ENCODE assay signal across 8 cellular contexts in genomic region chr12:124567035-124567672, GRCh38. TPM values are rescaled to one million over a fixed set of nuclear protein-coding genes. Genes with fewer than 3 reads are reported as not detected.
DNase-seq lines count a peak whose midpoint lies in the region; ATAC-seq lines count a peak whose summit lies in the region.

Gene NCOR2, minus strand, starts transcription at chr12:124567612. Its CDS starts 72,361 bp downstream, at chr12:124495251.

- H3K36me3 Mint-ChIP-seq in activated naive CD4-positive, alpha-beta T cell treated with anti-CD3 and anti-CD28 coated beads, Interleukin-2, amount 10 ng/mL, durations not matched to agents 7 days and 5 days, result no peaks in the 10 kb centered on the region

- ATAC-seq in GM18861 (IDR thresholded peaks at IDR 0.05; ENCODE audit: unreplicated experiment), result peak; percentile 25
- peak; percentile 32 for ATAC-seq in HG02840 (IDR thresholded peaks at IDR 0.05; ENCODE audit: low FRiP score, unreplicated experiment)

- peaks cover 30% of the 10 kb centered on the region for H3K4me1 Mint-ChIP-seq in activated naive CD4-positive, alpha-beta T cell treated with anti-CD3 and anti-CD28 coated beads, Interleukin-2, amount 10 ng/mL, durations not matched to agents 7 days and 5 days

- peak within 1 kb of the TSS; percentile 87 for H3K27ac Mint-ChIP-seq in activated naive CD4-positive, alpha-beta T cell treated with anti-CD3 and anti-CD28 coated beads, Interleukin-2, amount 10 ng/mL, durations not matched to agents 7 days and 5 days

- peak within 1 kb of the TSS; percentile 89 for H3K4me3 Mint-ChIP-seq in activated naive CD4-positive, alpha-beta T cell treated with anti-CD3 and anti-CD28 coated beads, Interleukin-2, amount 10 ng/mL, durations not matched to agents 7 days and 5 days

- CTCF ChIA-PET in activated naive CD4-positive, alpha-beta T cell treated with anti-CD3 and anti-CD28 coated beads, Interleukin-2, amount 10 ng/mL, durations not matched to agents 7 days and 5 days (lab: Charles Lee), result interaction anchor here (1.2 kb wide), 1 partner anchor 12 kb away, joined by 3 read pairs; no protein-coding TSS in a partner anchor

- intact Hi-C loops in cardiac septum (cut with DNase I), result loop anchor here (1.0 to 5.0 kb wide), 8 partner anchors 48 to 200 kb away; no protein-coding TSS in a partner anchor

- H3K27me3 Mint-ChIP-seq in activated naive CD4-positive, alpha-beta T cell treated with anti-CD3 and anti-CD28 coated beads, Interleukin-2, amount 10 ng/mL, durations not matched to agents 7 days and 5 days, result peaks cover 15% of the 10 kb centered on the region

- DNase-seq in RKO (ENCODE audit: low spot score), result peak; percentile 29
- peak; percentile 71 for DNase-seq in activated naive CD4-positive, alpha-beta T cell treated with anti-CD3 and anti-CD28 coated beads, Interleukin-2, amount 10 ng/mL, durations not matched to agents 7 days and 5 days
- DNase-seq in cardiac septum (ENCODE audit: low spot score), result no peak
- DNase-seq in renal cortical epithelial cell (ENCODE audit: low read depth), result no peak
- DNase-seq in SKM-1 (lab: John Stamatoyannopoulos, UW; ENCODE audit: unreplicated experiment), result no peak
- DNase-seq in COLO829 (ENCODE audit: low spot score), result no peak

- no peaks in the 10 kb centered on the region for H3K9me3 Mint-ChIP-seq in activated naive CD4-positive, alpha-beta T cell treated with anti-CD3 and anti-CD28 coated beads, Interleukin-2, amount 10 ng/mL, durations not matched to agents 7 days and 5 days

RNA-seq across cellular contexts. Expression of gene NCOR2, which starts in this region (rescaled TPM):
- total RNA-seq in cardiac septum (159 TPM), renal cortical epithelial cell (29.3 and 174 TPM in 2 replicates)

Comparison
In these comparisons a context has a peak if more than half of its experiments do, and no peak if none do; other contexts are left out.
1. DNase-seq: peak in RKO (single experiment) and activated naive CD4-positive, alpha-beta T cell treated with anti-CD3 and anti-CD28 coated beads, Interleukin-2, amount 10 ng/mL, durations not matched to agents 7 days and 5 days (single experiment); none in cardiac septum (single experiment), renal cortical epithelial cell (single experiment), SKM-1 (single experiment) and COLO829 (single experiment).